ENCODE assay signal across 8 cellular contexts in genomic region chr16:89422905-89423630, GRCh38.
DNase-seq lines count a peak whose midpoint lies in the region; ATAC-seq, FAIRE-seq and TF ChIP-seq lines count a peak whose summit lies in the region.

No MANE protein-coding gene starts in this region.

- no peaks in the 10 kb centered on the region for H3K9me3 ChIP-seq in astrocyte (ENCODE audit: insufficient read depth, low read depth, low read length)

- no peaks in the 10 kb centered on the region for H3K27me3 ChIP-seq in astrocyte (ENCODE audit: insufficient read depth, low read length)

- no peaks in the 10 kb centered on the region for H3K27me3 Mint-ChIP-seq in astrocyte (ENCODE audit: low read depth, unreplicated experiment)
- H3K27me3 Mint-ChIP-seq in natural killer cell treated with Interleukin-12 subunit alpha and Interleukin-12 subunit beta and Interleukin-15 and Interleukin-18, amount 100 ng/mL, for 72 hours, result no peaks in the 10 kb centered on the region

- H3K27ac ChIP-seq in astrocyte (ENCODE audit: low read depth, low read length), result peak overlapping the region; percentile 83

- peak overlapping the region; percentile 75 for H3K4me2 ChIP-seq in astrocyte (ENCODE audit: low read length)

- H3K9ac ChIP-seq in astrocyte (ENCODE audit: low read length), result peak overlapping the region; percentile 60

- peaks cover 35% of the 10 kb centered on the region for H3K4me1 ChIP-seq in astrocyte (ENCODE audit: insufficient read depth, low read length)

- DNase-seq in GM13976 (ENCODE audit: low spot score) (peak; percentile 76), RPMI7951 (ENCODE audit: low read depth) (peak; percentile 83), astrocyte (ENCODE audit: low read depth) (peak; percentile 89), DMS114 treated with DMSO at 0.1 percent for 48 hours (lab: John Stamatoyannopoulos, UW; ENCODE audit: unreplicated experiment) (no peak), SIG-M5 treated with dmso at 0.1 percent for 504 hours (lab: John Stamatoyannopoulos, UW; ENCODE audit: unreplicated experiment) (no peak)
- peak; percentile 90 for DNase-seq in natural killer cell treated with Interleukin-12 subunit alpha and Interleukin-12 subunit beta and Interleukin-15 and Interleukin-18, amount 100 ng/mL, for 72 hours (ENCODE audit: low spot score)
- DNase-seq in effector CD8-positive, alpha-beta T cell (lab: John Stamatoyannopoulos, UW), result no peak

- TF ChIP-seq CTCF in GM13976 (IDR thresholded peaks at IDR 0.05; ENCODE audit: borderline replicate concordance, control extremely low read depth, extremely low read depth, insufficient read depth, missing control alignments) (no peak), astrocyte (IDR thresholded peaks at IDR 0.05; ENCODE audit: insufficient read depth, low read depth, low read length) (no peak)

- peak overlapping the region; percentile 98 for H3K27ac Mint-ChIP-seq in astrocyte (ENCODE audit: unreplicated experiment)
- peak overlapping the region; percentile 74 to 82 for H3K27ac Mint-ChIP-seq in natural killer cell treated with Interleukin-12 subunit alpha and Interleukin-12 subunit beta and Interleukin-15 and Interleukin-18, amount 100 ng/mL, for 72 hours

- peaks cover 96% of the 10 kb centered on the region for H3K79me2 ChIP-seq in astrocyte (ENCODE audit: insufficient read depth, low read length)

- ATAC-seq in HG02588 (IDR thresholded peaks at IDR 0.05; ENCODE audit: unreplicated experiment), result peak; percentile 54
- ATAC-seq in natural killer cell treated with Interleukin-12 subunit alpha and Interleukin-12 subunit beta and Interleukin-15 and Interleukin-18, amount 100 ng/mL, for 72 hours, result peak; percentile 97

- H4K20me1 ChIP-seq in astrocyte (ENCODE audit: insufficient read depth, low read length), result peaks cover 97% of the 10 kb centered on the region

- H2AFZ ChIP-seq in astrocyte (ENCODE audit: low read depth, low read length), result no peak overlapping the region

- peaks cover 10% of the 10 kb centered on the region for H3K36me3 Mint-ChIP-seq in astrocyte (ENCODE audit: low read depth, unreplicated experiment)
- H3K36me3 Mint-ChIP-seq in natural killer cell treated with Interleukin-12 subunit alpha and Interleukin-12 subunit beta and Interleukin-15 and Interleukin-18, amount 100 ng/mL, for 72 hours, result peaks cover 11% of the 10 kb centered on the region

- peak overlapping the region; percentile 19 for H3K4me3 ChIP-seq in astrocyte (ENCODE audit: insufficient read depth, low read depth, low read length)

- H3K9me3 Mint-ChIP-seq in astrocyte (ENCODE audit: unreplicated experiment), result no peaks in the 10 kb centered on the region
- H3K9me3 Mint-ChIP-seq in natural killer cell treated with Interleukin-12 subunit alpha and Interleukin-12 subunit beta and Interleukin-15 and Interleukin-18, amount 100 ng/mL, for 72 hours, result no peaks in the 10 kb centered on the region

- H3K4me3 Mint-ChIP-seq in astrocyte (ENCODE audit: unreplicated experiment), result peak overlapping the region; percentile 80
- H3K4me3 Mint-ChIP-seq in natural killer cell treated with Interleukin-12 subunit alpha and Interleukin-12 subunit beta and Interleukin-15 and Interleukin-18, amount 100 ng/mL, for 72 hours, result peak overlapping the region; percentile 60

- H3K4me1 Mint-ChIP-seq in astrocyte (ENCODE audit: low read depth, unreplicated experiment), result peaks cover 70% of the 10 kb centered on the region
- peaks cover 69 to 70% of the 10 kb centered on the region in 2 donors for H3K4me1 Mint-ChIP-seq in natural killer cell treated with Interleukin-12 subunit alpha and Interleukin-12 subunit beta and Interleukin-15 and Interleukin-18, amount 100 ng/mL, for 72 hours (ENCODE audit: low read depth in 2 of 2)

- in situ Hi-C loops in GM13976 (cut with MboI; ENCODE audit: low sequenced_read_pairs, unreplicated experiment), result loop anchor here (10.0 kb wide), 1 partner anchor 62 kb away; no protein-coding TSS in a partner anchor

- FAIRE-seq in astrocyte (lab: Jason Lieb, UNC), result no peak

- H3K36me3 ChIP-seq in astrocyte (ENCODE audit: insufficient read depth, low read length), result peaks cover 4% of the 10 kb centered on the region

Comparison
In these comparisons a context has a peak if more than half of its experiments do, and no peak if none do; other contexts are left out.
1. DNase-seq: peak in GM13976 (single experiment), RPMI7951 (single experiment), astrocyte (single experiment) and natural killer cell treated with Interleukin-12 subunit alpha and Interleukin-12 subunit beta and Interleukin-15 and Interleukin-18, amount 100 ng/mL, for 72 hours (single experiment); none in DMS114 treated with DMSO at 0.1 percent for 48 hours (single experiment), SIG-M5 treated with dmso at 0.1 percent for 504 hours (single experiment) and effector CD8-positive, alpha-beta T cell (single experiment).